Comparison of ENCODE assay signal across 8 cellular contexts in the genomic region with DNA sequence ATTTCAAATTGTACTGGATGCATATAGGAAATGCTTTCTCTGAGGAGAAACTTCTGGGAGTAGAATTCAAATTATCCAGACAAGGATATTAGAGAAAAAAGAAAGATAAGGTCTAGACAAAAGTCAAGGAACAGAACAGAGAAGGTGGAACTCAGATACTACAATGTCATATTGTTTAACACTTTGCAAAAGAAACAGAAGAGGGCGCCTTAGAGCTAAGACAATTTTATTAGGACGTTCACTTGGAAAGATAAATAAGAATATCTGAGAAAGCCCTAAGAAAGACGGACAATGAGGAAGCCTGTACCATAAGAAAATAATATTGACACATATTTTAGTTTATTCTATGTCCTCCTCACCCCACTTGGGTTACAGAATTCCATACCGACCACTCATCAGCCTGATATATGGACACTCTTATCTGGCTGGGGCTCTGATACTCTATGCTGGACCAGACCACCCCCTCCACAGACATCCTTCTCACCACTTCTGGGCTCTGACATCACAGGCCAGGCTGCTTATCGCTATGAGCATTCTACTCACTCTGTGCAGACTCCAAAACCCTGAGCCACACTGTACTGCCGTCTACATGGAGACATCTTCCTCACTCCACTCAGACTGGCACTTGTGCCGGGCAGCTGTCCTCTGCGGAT. TPM values are rescaled to one million over a fixed set of nuclear protein-coding genes. Genes with fewer than 3 reads are reported as not detected.
DNase-seq lines count a peak whose midpoint lies in the region; ATAC-seq, FAIRE-seq and TF ChIP-seq lines count a peak whose summit lies in the region.

No MANE protein-coding gene starts in this region.

- TF ChIP-seq EP300 in sigmoid colon (IDR thresholded peaks at IDR 0.05), result no peak

- no peak overlapping the region for H3K4me2 ChIP-seq in KMS-11

- intact Hi-C loops in sigmoid colon (cut with DNase I), result no loop called here

- TF ChIP-seq CTCF in D721Med (IDR thresholded peaks at IDR 0.05; ENCODE audit: insufficient read depth, missing control alignments) (peak; percentile 71), KMS-11 (conservative IDR thresholded peaks at IDR 0.05; ENCODE audit: low read depth, low read length) (peak; percentile 53; the same call in 1 of the 2 replicates), sigmoid colon (IDR thresholded peaks at IDR 0.05) (peak in 3 of 4 experiments; percentile 23 to 48 (median 34))

- H3K4me1 Mint-ChIP-seq in T-cell, result peaks cover 0 to 2% (median 0%) of the 10 kb centered on the region in 3 donors

- H3K27ac ChIP-seq in KMS-11, result no peak overlapping the region
- H3K27ac ChIP-seq in sigmoid colon, result no peak overlapping the region
- no peak overlapping the region for H3K27ac ChIP-seq in substantia nigra (ENCODE audit: low read depth, low read length, poor library complexity, severe bottlenecking)

- no peaks in the 10 kb centered on the region for H3K9me3 ChIP-seq in sigmoid colon

- CTCF ChIA-PET in T-cell (lab: Charles Lee), result interaction anchor here (0.6 to 1.9 kb wide), 13 partner anchors 9 to 766 kb away, joined by 3 to 5 read pairs (median 3); a partner anchor contains a TSS

- H3K36me3 ChIP-seq in KMS-11 (ENCODE audit: insufficient read depth), result no peaks in the 10 kb centered on the region
- no peaks in the 10 kb centered on the region for H3K36me3 ChIP-seq in sigmoid colon

- no peaks in the 10 kb centered on the region for H3K9me3 Mint-ChIP-seq in T-cell

- no peaks in the 10 kb centered on the region for H3K36me3 Mint-ChIP-seq in T-cell

- H3K4me1 ChIP-seq in KMS-11 (ENCODE audit: low read depth, poor library complexity, severe bottlenecking) (no peaks in the 10 kb centered on the region), sigmoid colon (no peaks in the 10 kb centered on the region)

- no peak overlapping the region for H3K4me3 ChIP-seq in KMS-11 (IDR thresholded peaks at IDR 0.05; ENCODE audit: insufficient read depth, low read depth, low read length)
- no peak overlapping the region for H3K4me3 ChIP-seq in sigmoid colon

- H3K4me3 Mint-ChIP-seq in T-cell, result no peak overlapping the region

- H3K27me3 Mint-ChIP-seq in T-cell, result no peaks in the 10 kb centered on the region

- WGBS in sigmoid colon, 2 donors, result 42 to 47% methylated on average over 8 of the region's 8 CpGs

- FAIRE-seq in D721Med (lab: Jason Lieb, UNC), result no peak

- H3K27me3 ChIP-seq in KMS-11 (ENCODE audit: insufficient read depth, low read depth), result no peaks in the 10 kb centered on the region
- H3K27me3 ChIP-seq in sigmoid colon, result no peaks in the 10 kb centered on the region

- TF ChIP-seq POLR2A in sigmoid colon (IDR thresholded peaks at IDR 0.05), result no peak

- no peaks in the 10 kb centered on the region for H3K79me2 ChIP-seq in KMS-11 (ENCODE audit: insufficient read depth, low read depth)

- ATAC-seq in T-cell (replicated peaks in 1 of 4), result peak in 3 of 4 experiments; percentile 49 to 58 (median 50)
- ATAC-seq in stimulated activated naive CD8-positive, alpha-beta T cell treated with anti-CD3 and anti-CD28 coated beads, Interleukin-15, Interleukin-2, amounts not matched to agents 100 U/mL and 50 U/mL, for 24 hours, result no peak

- DNase-seq in D721Med (ENCODE audit: insufficient read length, low spot score), result no peak
- no peak for DNase-seq in T-cell
- DNase-seq in foreskin melanocyte, result peak; percentile 44
- no peak for DNase-seq in sigmoid colon
- DNase-seq in substantia nigra (lab: John Stamatoyannopoulos, UW), result no peak
- DNase-seq in stimulated activated naive CD8-positive, alpha-beta T cell treated with anti-CD3 and anti-CD28 coated beads, Interleukin-15, Interleukin-2, amounts not matched to agents 100 U/mL and 50 U/mL, for 24 hours, result no peak
- DNase-seq in stimulated activated CD4-positive, alpha-beta T cell treated with anti-CD3 and anti-CD28 coated beads, Interleukin-4, amount 100 ng/mL, for 24 hours, result no peak

- no peak overlapping the region for H3K27ac Mint-ChIP-seq in T-cell

- H2AFZ ChIP-seq in KMS-11 (ENCODE audit: low read depth), result no peak overlapping the region

- no peaks in the 10 kb centered on the region for H4K20me1 ChIP-seq in KMS-11 (ENCODE audit: insufficient read depth)

- POLR2A ChIA-PET in T-cell (lab: Charles Lee), result interaction anchor here (0.6 to 0.7 kb wide), 2 partner anchors 10 to 106 kb away, joined by 5 to 6 read pairs; no protein-coding TSS in a partner anchor

- H3K9ac ChIP-seq in KMS-11, result no peak overlapping the region

RNA-seq across cellular contexts. Expression of a gene that starts 9.1 kb away (rescaled TPM):
- total RNA-seq in T-cell (10 to 100 TPM; 20.0 to 25.7 (median 23.1) TPM), sigmoid colon (100 to 1,000 TPM in 3 of 4 donors, 10 to 100 TPM in 1; 94.1 to 122 (median 105) TPM)
- polyA plus RNA-seq in sigmoid colon, result 100 to 1,000 TPM in 1 of 3 donors, 10 to 100 TPM in 2; 36.8 to 116 (median 65.5) TPM

RNA-seq across cellular contexts. Expression of a gene that starts 42.6 kb away (rescaled TPM):
- total RNA-seq in T-cell (10 to 100 TPM; 22.0 to 38.7 (median 24.2) TPM), sigmoid colon (10 to 100 TPM; 19.7 to 24.1 (median 21.9) TPM)
- 10 to 100 TPM in 1 of 3 donors, 1 to 10 TPM in 2; 5.1 to 14.5 (median 8.4) TPM for polyA plus RNA-seq in sigmoid colon
